ENCODE assay signal across 8 cellular contexts in the genomic region with DNA sequence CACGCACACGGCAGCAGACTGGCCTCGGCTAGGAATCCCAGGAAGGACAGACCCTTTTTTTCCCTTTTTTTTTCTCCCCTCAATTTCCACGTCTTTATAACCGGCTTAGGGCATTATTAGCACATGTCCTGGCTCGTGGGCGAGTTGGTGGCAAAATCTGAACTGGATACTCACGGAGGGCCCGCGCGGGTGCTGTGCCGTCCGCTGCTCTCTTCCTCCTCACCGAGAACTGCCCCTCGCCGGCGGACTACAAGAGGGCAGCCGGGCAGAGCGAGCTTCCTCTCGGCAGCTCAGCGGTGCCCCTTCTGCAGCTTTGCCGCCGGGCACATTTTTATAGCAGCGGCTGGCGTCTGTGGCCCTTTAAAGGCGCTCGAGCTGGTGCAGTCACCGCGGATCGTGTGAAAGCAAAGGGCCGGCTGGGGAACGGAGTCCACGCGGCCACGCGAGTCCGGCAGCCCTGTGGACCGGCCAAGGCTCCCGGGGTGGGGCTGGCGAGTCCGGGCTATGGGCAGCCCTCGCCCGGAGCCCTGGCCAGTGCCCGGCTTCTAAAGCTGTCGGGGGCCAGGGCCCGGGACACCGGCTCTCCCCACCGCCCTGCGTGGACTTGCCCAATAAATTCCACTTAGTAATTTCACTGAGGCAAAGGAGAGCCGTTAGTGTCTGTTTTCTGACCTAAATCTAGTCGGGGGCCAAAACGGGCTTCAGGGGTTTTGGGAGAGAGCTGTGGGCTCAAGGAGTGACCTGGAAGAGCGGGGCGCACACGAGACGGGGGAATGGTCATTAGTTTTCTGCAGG. TPM values are rescaled to one million over a fixed set of nuclear protein-coding genes. Genes with fewer than 3 reads are reported as not detected.
DNase-seq lines count a peak whose midpoint lies in the region; ATAC-seq and TF ChIP-seq lines count a peak whose summit lies in the region.

No MANE protein-coding gene starts in this region.

- peak overlapping the region; percentile 77 for H3K4me3 Mint-ChIP-seq in activated T-helper 17 cell treated with anti-CD3 and anti-CD28 coated beads, Interleukin-2, amount 50 U/mL, for 72 hours
- H3K4me3 Mint-ChIP-seq in naive thymus-derived CD4-positive, alpha-beta T cell = peak overlapping the region; percentile 76 to 90 (median 86)

- H3K4me1 ChIP-seq in naive thymus-derived CD4-positive, alpha-beta T cell (ENCODE audit: control insufficient read depth in 2 of 2, insufficient read depth in 2 of 2, low read length in 2 of 2) = peaks cover 10 to 14% of the 10 kb centered on the region in 2 donors
- peaks cover 7% of the 10 kb centered on the region for H3K4me1 ChIP-seq in upper lobe of right lung

- peaks cover 34% of the 10 kb centered on the region for H3K27me3 Mint-ChIP-seq in activated T-helper 17 cell treated with anti-CD3 and anti-CD28 coated beads, Interleukin-2, amount 50 U/mL, for 72 hours
- peaks cover 23 to 68% (median 40%) of the 10 kb centered on the region in 5 donors for H3K27me3 Mint-ChIP-seq in naive thymus-derived CD4-positive, alpha-beta T cell

- H3K36me3 Mint-ChIP-seq in activated T-helper 17 cell treated with anti-CD3 and anti-CD28 coated beads, Interleukin-2, amount 50 U/mL, for 72 hours (ENCODE audit: low read depth) = no peaks in the 10 kb centered on the region
- H3K36me3 Mint-ChIP-seq in naive thymus-derived CD4-positive, alpha-beta T cell = no peaks in the 10 kb centered on the region

- ATAC-seq in GM18873 (IDR thresholded peaks at IDR 0.05; ENCODE audit: low FRiP score, unreplicated experiment) (peak; percentile 68), HG03432 (IDR thresholded peaks at IDR 0.05; ENCODE audit: unreplicated experiment) (peak; percentile 71), upper lobe of right lung (peak; percentile 89)
- peak; percentile 14 for ATAC-seq in activated T-helper 17 cell treated with anti-CD3 and anti-CD28 coated beads, Interleukin-2, amount 50 U/mL, for 72 hours (replicated peaks)
- ATAC-seq in naive thymus-derived CD4-positive, alpha-beta T cell = peak; percentile 71

- CTCF ChIA-PET in BJ (lab: Yijun Ruan, JAX) = no interaction called here
- CTCF ChIA-PET in naive thymus-derived CD4-positive, alpha-beta T cell (lab: Charles Lee) = no interaction called here

- H3K27me3 ChIP-seq in BJ (ENCODE audit: control insufficient read depth, insufficient read depth, low read length) (peaks cover 45% of the 10 kb centered on the region), upper lobe of right lung (peaks cover 7% of the 10 kb centered on the region)
- peaks cover 0 to 15% of the 10 kb centered on the region in 2 donors for H3K27me3 ChIP-seq in naive thymus-derived CD4-positive, alpha-beta T cell (ENCODE audit: control insufficient read depth in 2 of 2, insufficient read depth in 2 of 2, low read length in 2 of 2)

- no peak overlapping the region for H3K27ac Mint-ChIP-seq in activated T-helper 17 cell treated with anti-CD3 and anti-CD28 coated beads, Interleukin-2, amount 50 U/mL, for 72 hours
- peak overlapping the region in 1 of 9 donors; percentile 19 for H3K27ac Mint-ChIP-seq in naive thymus-derived CD4-positive, alpha-beta T cell

- no peaks in the 10 kb centered on the region for H3K9me3 Mint-ChIP-seq in activated T-helper 17 cell treated with anti-CD3 and anti-CD28 coated beads, Interleukin-2, amount 50 U/mL, for 72 hours
- H3K9me3 Mint-ChIP-seq in naive thymus-derived CD4-positive, alpha-beta T cell = peaks cover 0 to 5% (median 0%) of the 10 kb centered on the region in 11 donors

- H3K36me3 ChIP-seq in BJ (ENCODE audit: control insufficient read depth, insufficient read depth, low read length) (no peaks in the 10 kb centered on the region), upper lobe of right lung (no peaks in the 10 kb centered on the region)
- H3K36me3 ChIP-seq in naive thymus-derived CD4-positive, alpha-beta T cell (ENCODE audit: control insufficient read depth in 2 of 3, insufficient read depth in 3 of 3, low read length in 3 of 3) = no peaks in the 10 kb centered on the region

- POLR2A ChIA-PET in BJ (lab: Charles Lee) = no interaction called here
- POLR2A ChIA-PET in naive thymus-derived CD4-positive, alpha-beta T cell (lab: Charles Lee) = interaction anchor here (1.5 kb wide), 1 partner anchor 126 kb away, joined by 5 read pairs; a partner anchor contains a TSS

- DNase-seq in BJ (ENCODE audit: low read depth) (no peak), NCI-H69 (lab: John Stamatoyannopoulos, UW) (peak; percentile 89), fibroblast of villous mesenchyme (ENCODE audit: low read depth) (peak; percentile 66), upper lobe of right lung (peak; percentile 73)
- DNase-seq in naive thymus-derived CD4-positive, alpha-beta T cell = peak in 2 of 9 donors; percentile 17 to 29

- no peak overlapping the region for H3K27ac ChIP-seq in naive thymus-derived CD4-positive, alpha-beta T cell (ENCODE audit: low read depth, low read length)
- H3K27ac ChIP-seq in upper lobe of right lung = no peak overlapping the region

- no peaks in the 10 kb centered on the region for H3K4me1 Mint-ChIP-seq in activated T-helper 17 cell treated with anti-CD3 and anti-CD28 coated beads, Interleukin-2, amount 50 U/mL, for 72 hours
- peaks cover 4 to 44% (median 27%) of the 10 kb centered on the region in 7 donors for H3K4me1 Mint-ChIP-seq in naive thymus-derived CD4-positive, alpha-beta T cell

- intact Hi-C loops in naive thymus-derived CD4-positive, alpha-beta T cell (cut with micrococcal nuclease) = no loop called here
- intact Hi-C loops in upper lobe of right lung (cut with DNase I) = no loop called here

- H3K4me3 ChIP-seq in BJ (ENCODE audit: low read depth, low read length) = peak overlapping the region; percentile 38
- H3K4me3 ChIP-seq in fibroblast of villous mesenchyme (ENCODE audit: low read depth, low read length) = peak overlapping the region; percentile 62
- peak overlapping the region; percentile 53 for H3K4me3 ChIP-seq in naive thymus-derived CD4-positive, alpha-beta T cell (ENCODE audit: low read length)
- H3K4me3 ChIP-seq in upper lobe of right lung = peak overlapping the region; percentile 46

- TF ChIP-seq CTCF in BJ (IDR thresholded peaks at IDR 0.05; ENCODE audit: insufficient read depth, low read depth, low read length) (no peak), fibroblast of villous mesenchyme (IDR thresholded peaks at IDR 0.05; ENCODE audit: insufficient read depth, low read depth, low read length) (no peak), upper lobe of right lung (IDR thresholded peaks at IDR 0.05) (no peak)

- H3K9me3 ChIP-seq in naive thymus-derived CD4-positive, alpha-beta T cell (ENCODE audit: control insufficient read depth in 2 of 3, low read length in 3 of 3) = no peaks in the 10 kb centered on the region
- H3K9me3 ChIP-seq in upper lobe of right lung = no peaks in the 10 kb centered on the region

RNA-seq across cellular contexts. Expression of a gene that starts 1.3 kb away (rescaled TPM):
- polyA plus RNA-seq in BJ (2011; rRNA removed) = not detected in 2 replicates
- polyA minus RNA-seq in BJ (2011; rRNA and poly(A)+ RNA removed) = not detected in 2 replicates
- not detected for total RNA-seq in activated T-helper 17 cell treated with anti-CD3 and anti-CD28 coated beads, Interleukin-2, amount 50 U/mL, for 72 hours
- total RNA-seq in fibroblast of villous mesenchyme (not detected in 2 replicates), upper lobe of right lung (0.43 TPM)
- 1 to 10 TPM in 1 of 5 experiments, not detected in 4; 1.5 TPM for total RNA-seq in naive thymus-derived CD4-positive, alpha-beta T cell
- polyA plus RNA-seq in naive thymus-derived CD4-positive, alpha-beta T cell = not detected

RNA-seq across cellular contexts. Expression of a gene that starts 30.0 kb away (rescaled TPM):
- polyA plus RNA-seq in BJ (2011; rRNA removed) = 1,567 and 1,777 TPM in 2 replicates
- polyA minus RNA-seq in BJ (2011; rRNA and poly(A)+ RNA removed) = 233 and 368 TPM in 2 replicates
- 1,000 to 10,000 TPM; 1,150 to 1,442 TPM for total RNA-seq in activated T-helper 17 cell treated with anti-CD3 and anti-CD28 coated beads, Interleukin-2, amount 50 U/mL, for 72 hours
- total RNA-seq in fibroblast of villous mesenchyme (744 and 806 TPM in 2 replicates), upper lobe of right lung (640 TPM)
- 1,000 to 10,000 TPM in 4 of 5 experiments, 100 to 1,000 TPM in 1; 939 to 1,615 (median 1,588) TPM for total RNA-seq in naive thymus-derived CD4-positive, alpha-beta T cell
- 1,000 to 10,000 TPM in 1 of 2 donors, 100 to 1,000 TPM in 1; 971 to 1,125 TPM for polyA plus RNA-seq in naive thymus-derived CD4-positive, alpha-beta T cell

Comparison
In these comparisons a context has a peak if more than half of its experiments do, and no peak if none do; other contexts are left out.
1. ATAC-seq: peak in every context shown above with its lines; median percentile 89 in upper lobe of right lung; 71 in HG03432; 71 in naive thymus-derived CD4-positive, alpha-beta T cell; 68 in GM18873; 14 in activated T-helper 17 cell treated with anti-CD3 and anti-CD28 coated beads, Interleukin-2, amount 50 U/mL, for 72 hours.